24 cellular contexts compared by ENCODE assay signal in the genomic region with DNA sequence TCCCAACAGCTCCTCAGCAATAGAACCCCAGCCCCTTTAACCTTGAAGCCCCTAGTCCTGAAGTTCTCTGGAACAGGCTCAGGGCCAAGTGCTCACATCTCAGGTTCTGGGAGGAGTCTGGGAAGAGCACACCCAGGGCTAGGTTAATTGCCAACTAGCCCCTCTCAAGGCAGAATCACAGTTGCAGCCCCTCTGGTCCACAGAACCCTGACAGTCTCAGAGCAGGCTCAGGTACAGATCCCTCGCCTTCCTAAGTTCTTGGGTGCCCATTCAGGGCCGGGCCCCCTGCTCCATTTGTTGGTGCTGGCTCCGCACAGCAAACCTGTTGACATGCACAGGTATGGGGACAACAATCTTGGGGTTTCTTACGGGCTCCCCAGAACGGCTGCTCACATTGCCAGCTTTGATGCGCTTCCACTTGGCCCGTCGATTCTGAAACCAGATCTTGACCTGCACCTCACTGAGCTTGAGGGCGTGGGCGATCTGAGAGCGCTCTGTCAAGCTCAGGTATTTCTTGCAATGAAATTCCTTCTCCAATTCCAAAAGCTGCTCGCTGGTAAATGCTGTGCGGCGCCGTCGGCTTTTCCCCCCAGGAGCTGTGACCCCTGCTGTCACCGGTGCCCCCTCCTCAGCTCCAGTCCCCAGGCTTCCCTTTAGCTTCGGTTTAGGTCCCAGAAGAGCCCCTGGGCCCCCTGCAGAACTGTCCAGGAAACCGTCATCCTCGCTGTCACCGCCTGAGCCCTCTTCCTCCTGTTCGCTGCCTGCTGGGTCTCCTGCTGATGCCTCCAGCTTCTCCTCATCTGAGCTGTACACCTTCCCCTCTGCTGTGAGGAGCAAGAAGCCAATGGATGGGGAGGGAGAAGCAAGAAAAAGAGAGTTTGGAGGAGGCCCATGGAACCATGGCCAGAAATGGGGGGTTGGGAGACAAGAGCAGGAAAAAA. TPM values are rescaled to one million over a fixed set of nuclear protein-coding genes. Genes with fewer than 3 reads are reported as not detected.
A peak's percentile ranks its signal among the peaks of the same experiment; 100 is the strongest.
DNase-seq lines count a peak whose midpoint lies in the region; ATAC-seq, FAIRE-seq and TF ChIP-seq lines count a peak whose summit lies in the region.
"Had no signal": no experiment of that assay in that cellular context is flagged by ENCODE, and none has a peak within 500 bp of the region (broad histone marks: within the 10 kb centered on the region; RNA-seq: fewer than 3 reads in every experiment).

No MANE protein-coding gene starts in this region.

- no peaks in the 10 kb centered on the region for H3K9me3 ChIP-seq in K562 (replicated peaks; ENCODE audit: control insufficient read depth, insufficient read depth, low read depth, low read length)
- H3K9me3 ChIP-seq in HepG2 (ENCODE audit: low read length), result no peaks in the 10 kb centered on the region
- H3K9me3 ChIP-seq in transverse colon, result no peaks in the 10 kb centered on the region
- H3K9me3 ChIP-seq: A549, BLaER1, SJCRH30 had no signal

- H3K9me1 ChIP-seq in K562 (ENCODE audit: control insufficient read depth, insufficient read depth, low read length), result no peaks in the 10 kb centered on the region

- H3K4me1 Mint-ChIP-seq in activated T-cell treated with anti-CD3 and anti-CD28 coated beads, Interleukin-2, amount 50 U/mL, for 4 hours (ENCODE audit: low read depth), result no peaks in the 10 kb centered on the region

- peak; percentile 15 for DNase-seq in activated T-cell treated with anti-CD3 and anti-CD28 coated beads, Interleukin-2, amount 50 U/mL, for 1 hour
- DNase-seq in activated T-cell treated with anti-CD3 and anti-CD28 coated beads, Interleukin-2, amount 50 U/mL, for 4 hours, result no peak
- DNase-seq in K562 (ENCODE audit: extremely low read depth in 1 of 4, low spot score in 3 of 4) (no peak), HepG2 (ENCODE audit: low spot score) (no peak), transverse colon (peak; percentile 3), NCI-H1694 (lab: John Stamatoyannopoulos, UW) (no peak), activated gamma-delta T cell treated with Interleukin-2 at 50 U/mL for 16 hours (no peak)
- no peak for DNase-seq in stimulated activated CD4-positive, alpha-beta T cell treated with anti-CD3 and anti-CD28 coated beads, Interleukin-12 subunit alpha, Interleukin-12 subunit beta, amount 100 ng/mL, for 4 hours
- DNase-seq: Calu3, HCEC 1CT, KBM-7, NCI-H1105, NCI-H1694 treated with DMSO at 0.1 percent for 48 hours, NCI-H2107, NCI-H226, NCI-H524, NCI-H82, PC-3, SJCRH30 had no signal

- peaks cover 12% of the 10 kb centered on the region for H3K27me3 Mint-ChIP-seq in activated T-cell treated with anti-CD3 and anti-CD28 coated beads, Interleukin-2, amount 50 U/mL, for 4 hours (ENCODE audit: low read depth)

- TF ChIP-seq EP300 in K562 (IDR thresholded peaks at IDR 0.05; ENCODE audit: low read length) (no peak), HepG2 (IDR thresholded peaks at IDR 0.05; ENCODE audit: low read depth in 2 of 2, low read length in 2 of 2) (no peak), HepG2 (CRISPR knock-in tag; IDR thresholded peaks at IDR 0.05; ENCODE audit: borderline replicate concordance) (no peak), transverse colon (IDR thresholded peaks at IDR 0.05; ENCODE audit: low read depth) (no peak)

- no peak for TF ChIP-seq RAD21 in K562 (CRISPR knock-in tag; conservative IDR thresholded peaks at IDR 0.05 in 1 of 2, IDR thresholded peaks at IDR 0.05 in 1 of 2)
- no peak for TF ChIP-seq RAD21 in HepG2 (CRISPR knock-in tag; IDR thresholded peaks at IDR 0.05)

- H3K27me3 ChIP-seq in K562 (ENCODE audit: control insufficient read depth in 2 of 2, insufficient read depth in 2 of 2, low read length in 2 of 2), result peaks cover 39 to 42% of the 10 kb centered on the region in 2 experiments; a peak in 4 of 5 replicates
- H3K27me3 ChIP-seq in HepG2 (ENCODE audit: control insufficient read depth in 1 of 2, insufficient read depth in 2 of 2, low read length in 2 of 2), result peaks cover 2 to 26% of the 10 kb centered on the region in 2 experiments; a peak in 3 of 5 replicates
- peaks cover 42% of the 10 kb centered on the region for H3K27me3 ChIP-seq in transverse colon
- H3K27me3 ChIP-seq: BLaER1, SJCRH30 had no signal

- H3K79me2 ChIP-seq in K562 (ENCODE audit: control insufficient read depth, insufficient read depth, low read length), result no peaks in the 10 kb centered on the region
- no peaks in the 10 kb centered on the region for H3K79me2 ChIP-seq in HepG2 (ENCODE audit: insufficient read depth, low read length)

- no peaks in the 10 kb centered on the region for H3K9me3 Mint-ChIP-seq in activated T-cell treated with anti-CD3 and anti-CD28 coated beads, Interleukin-2, amount 50 U/mL, for 4 hours
- H3K9me3 Mint-ChIP-seq: CD8-positive, alpha-beta T cell; GM23338 had no signal

- 10% methylated on average over 18 of the region's 22 CpGs for WGBS in K562 (ENCODE audit: insufficient coverage, low coverage, missing lambda C conversion rate)
- WGBS in HepG2 (ENCODE audit: low lambda C conversion rate), result 62% methylated on average over 19 of the region's 22 CpGs
- 75% methylated on average over 22 of the region's 22 CpGs; no CpG with 5 or more reads in 1 of the 2 donors for WGBS in transverse colon (ENCODE audit: low coverage in 1 of 2), 2 donors

- in situ Hi-C loops in K562 (cut with MboI) (no loop called here), HepG2 (cut with HindIII; ENCODE audit: extremely low pct_ligation_motif_present, low pct_unique_long_range_greater_than_20kb) (no loop called here), transverse colon (cut with MboI; ENCODE audit: low pct_ligation_motif_present in 1 of 4, low pct_unique_long_range_greater_than_20kb in 1 of 4, low sequenced_read_pairs in 3 of 4) (no loop called here)

- peaks cover 5% of the 10 kb centered on the region for H3K36me3 Mint-ChIP-seq in activated T-cell treated with anti-CD3 and anti-CD28 coated beads, Interleukin-2, amount 50 U/mL, for 4 hours (ENCODE audit: insufficient read depth)

- POLR2A ChIA-PET in K562 (lab: Yijun Ruan, JAX) (interaction anchor here (0.6 to 3.5 kb wide), 14 partner anchors 8 to 359 kb away, joined by 3 to 20 read pairs (median 4); no protein-coding TSS in a partner anchor), HepG2 (lab: Yijun Ruan, JAX) (no interaction called here)

- H4K20me1 ChIP-seq in K562 (replicated peaks; ENCODE audit: control insufficient read depth, insufficient read depth, low read length), result peaks cover 4% of the 10 kb centered on the region; the same call in 1 of the 2 replicates
- no peaks in the 10 kb centered on the region for H4K20me1 ChIP-seq in HepG2 (ENCODE audit: insufficient read depth, low read length)
- H4K20me1 ChIP-seq: BLaER1 had no signal

- H3K36me3 ChIP-seq in K562 (ENCODE audit: control insufficient read depth, insufficient read depth, low read length) (peaks cover 13% of the 10 kb centered on the region; the same call in 2 of the 3 replicates), HepG2 (replicated peaks in 1 of 2; ENCODE audit: control insufficient read depth in 1 of 2, insufficient read depth in 2 of 2, low read length in 2 of 2) (peaks cover 4 to 5% of the 10 kb centered on the region in 2 experiments; a peak in 3 of 5 replicates), transverse colon (peaks cover 0 to 13% (median 0%) of the 10 kb centered on the region in 4 donors)

- H2AFZ ChIP-seq in K562 (ENCODE audit: low read depth, low read length) (no peak overlapping the region), HepG2 (ENCODE audit: low read length) (no peak overlapping the region)
- H2AFZ ChIP-seq: GM23338 had no signal

- ATAC-seq in activated T-cell treated with anti-CD3 and anti-CD28 coated beads, Interleukin-2, amount 50 U/mL, for 4 hours, result no peak
- ATAC-seq in K562, result peak; percentile 3; the same call in 2 of the 3 replicates
- ATAC-seq in HepG2, result peak; percentile 23
- ATAC-seq: CD8-positive, alpha-beta T cell; PC-3 had no signal

- H3K4me2 ChIP-seq in K562 (ENCODE audit: insufficient read depth, low read length) (no peak overlapping the region), HepG2 (ENCODE audit: low read depth, low read length) (no peak overlapping the region)
- H3K4me2 ChIP-seq: A549, BLaER1, GM23338 had no signal

- no peak overlapping the region for H3K4me3 ChIP-seq in K562
- H3K4me3 ChIP-seq in HepG2 (replicated peaks in 1 of 3; ENCODE audit: insufficient read depth in 1 of 3, low read depth in 2 of 3, low read length in 3 of 3), result no peak overlapping the region
- no peak overlapping the region for H3K4me3 ChIP-seq in transverse colon
- H3K4me3 ChIP-seq: A549, BLaER1, GM23338, SJCRH30 had no signal

- H3K4me1 ChIP-seq in K562 (replicated peaks in 1 of 2; ENCODE audit: control insufficient read depth in 2 of 2, insufficient read depth in 2 of 2, low read length in 2 of 2) (peaks cover 0 to 5% of the 10 kb centered on the region in 2 experiments; a peak in 1 of 5 replicates), HepG2 (ENCODE audit: insufficient read depth, low read length) (no peaks in the 10 kb centered on the region), transverse colon (peaks cover 0 to 8% (median 0%) of the 10 kb centered on the region in 4 donors)
- H3K4me1 ChIP-seq: A549, BLaER1 had no signal

- CTCF ChIA-PET in K562 (lab: Yijun Ruan, JAX; ENCODE audit: low intra/inter-chr PET ratio), result no interaction called here
- CTCF ChIA-PET in HepG2 (lab: Yijun Ruan, JAX; ENCODE audit: low intra/inter-chr PET ratio, low total read pairs), result no interaction called here

- no TSS peak for BruUV-seq in K562 (replicated peaks; lab: Mats Ljungman, UMichigan)
- no TSS peak for BruUV-seq in HepG2 (replicated peaks; lab: Mats Ljungman, UMichigan)

- no peak overlapping the region for H3K4me3 Mint-ChIP-seq in activated T-cell treated with anti-CD3 and anti-CD28 coated beads, Interleukin-2, amount 50 U/mL, for 4 hours
- H3K4me3 Mint-ChIP-seq: CD8-positive, alpha-beta T cell; GM23338 had no signal

- intact Hi-C loops in K562 (cut with micrococcal nuclease) (no loop called here), HepG2 (cut with micrococcal nuclease; ENCODE audit: unreplicated experiment) (no loop called here), transverse colon (cut with DNase I; ENCODE audit: low total_unique reads) (no loop called here)

- FAIRE-seq in K562 (lab: Jason Lieb, UNC) (no peak), HepG2 (lab: Jason Lieb, UNC) (no peak)
- FAIRE-seq: A549, GM12891 had no signal

- no peak for TF ChIP-seq POLR2A in K562 (conservative IDR thresholded peaks at IDR 0.05)
- no peak for TF ChIP-seq POLR2A in HepG2 (IDR thresholded peaks at IDR 0.05; ENCODE audit: insufficient read depth in 1 of 2, low read depth in 2 of 2, low read length in 2 of 2)
- TF ChIP-seq POLR2A in transverse colon (IDR thresholded peaks at IDR 0.05), result no peak

- no peak overlapping the region for H3K27ac ChIP-seq in K562 (ENCODE audit: extremely low read depth, low read depth, low read length)
- no peak overlapping the region for H3K27ac ChIP-seq in HepG2 (ENCODE audit: extremely low read length, insufficient read depth, low read length)
- H3K27ac ChIP-seq in transverse colon, result no peak overlapping the region
- H3K27ac ChIP-seq: A549, BLaER1, SJCRH30 had no signal

- H3K9ac ChIP-seq in K562 (ENCODE audit: insufficient read depth in 1 of 2, low read depth in 2 of 2, low read length in 2 of 2) (peak overlapping the region in 1 of 2 experiments; percentile 4; a peak in 2 of 4 replicates), HepG2 (ENCODE audit: insufficient read depth, low read depth, low read length) (no peak overlapping the region)
- H3K9ac ChIP-seq: BLaER1 had no signal

- TF ChIP-seq CTCF in K562 (IDR thresholded peaks at IDR 0.05 in 2 of 3, conservative IDR thresholded peaks at IDR 0.05 in 1 of 3; ENCODE audit: insufficient read depth in 2 of 3, low read depth in 1 of 3, low read length in 3 of 3), result no peak
- TF ChIP-seq CTCF in HepG2 (CRISPR knock-in tag; IDR thresholded peaks at IDR 0.05), result no peak
- TF ChIP-seq CTCF in transverse colon (IDR thresholded peaks at IDR 0.05), result no peak

RNA-seq across cellular contexts. Expression of a gene that starts 18.9 kb away (rescaled TPM):
- total RNA-seq in activated T-cell treated with anti-CD3 and anti-CD28 coated beads, Interleukin-2, amount 50 U/mL, for 4 hours, result not detected
- total RNA-seq in K562 (2011; cell fraction: chromatin; rRNA removed; ENCODE audit: low replicate concordance), result not detected in 2 replicates
- total RNA-seq in K562 (2011; cell fraction: nucleolus; rRNA removed), result not detected in 2 replicates
- not detected in 2 replicates for total RNA-seq in K562 (2011; cell fraction: nucleoplasm; rRNA removed)
- total RNA-seq in K562 (2014; rRNA removed) (not detected in 2 replicates), K562 (2014; rRNA removed; fragmentation: Illumina TruSeq; extraction: Trizol) (not detected in 2 replicates), K562 (2015; rRNA removed; fragmentation: Illumina TruSeq; extraction: Trizol) (not detected in 2 replicates), K562 (2021) (not detected in 2 replicates), HepG2 (2016; rRNA removed; fragmentation: Illumina TruSeq; extraction: Trizol) (not detected in 2 replicates), transverse colon (not detected)
- polyA plus RNA-seq in K562 (2011; rRNA removed) (not detected in 2 replicates), K562 (2014; fragmentation: Illumina TruSeq; extraction: Trizol) (not detected in 2 replicates), K562 (2014; fragmentation: Nextera tagmentation; extraction: Ambion mirVana) (not detected), K562 (2014; rRNA removed) (not detected in 2 replicates), HepG2 (2011; rRNA removed) (not detected in 2 replicates)
- not detected in 2 replicates for polyA plus RNA-seq in K562 (2011; cell fraction: cytosol; rRNA removed)
- polyA plus RNA-seq in K562 (2011; cell fraction: nucleus; rRNA removed), result not detected in 2 replicates
- polyA plus RNA-seq in K562 (2012), result not detected in 2 replicates
- polyA minus RNA-seq in K562 (2011; rRNA and poly(A)+ RNA removed), result not detected in 2 replicates
- polyA minus RNA-seq in K562 (2011; cell fraction: cytosol; rRNA and poly(A)+ RNA removed), result not detected in 2 replicates
- not detected in 2 replicates for polyA minus RNA-seq in K562 (2011; cell fraction: nucleus; rRNA and poly(A)+ RNA removed)
- not detected in 2 replicates for total RNA-seq in HepG2 (2016; cell fraction: cytosol; rRNA removed; fragmentation: Illumina TruSeq; extraction: Trizol; ENCODE audit: low read depth)
- total RNA-seq in HepG2 (2016; cell fraction: insoluble cytoplasmic fraction; rRNA removed; fragmentation: Illumina TruSeq; extraction: Trizol), result not detected in 2 replicates
- not detected in 2 replicates for total RNA-seq in HepG2 (2016; cell fraction: membrane; rRNA removed; fragmentation: Illumina TruSeq; extraction: Trizol)
- total RNA-seq in HepG2 (2016; cell fraction: nucleus; rRNA removed; fragmentation: Illumina TruSeq; extraction: Trizol), result not detected in 2 replicates
- polyA plus RNA-seq in HepG2 (2011; cell fraction: cytosol; rRNA removed), result not detected in 2 replicates
- not detected in 2 replicates for polyA plus RNA-seq in HepG2 (2011; cell fraction: nucleus; rRNA removed)
- not detected in 2 replicates for polyA plus RNA-seq in HepG2 (2012)
- not detected in 2 replicates for polyA plus RNA-seq in HepG2 (2016; cell fraction: cytosol; fragmentation: Illumina TruSeq; extraction: Trizol; ENCODE audit: low read depth)
- polyA plus RNA-seq in HepG2 (2016; cell fraction: insoluble cytoplasmic fraction; fragmentation: Illumina TruSeq; extraction: Trizol; ENCODE audit: low read depth), result not detected in 2 replicates
- not detected in 2 replicates for polyA plus RNA-seq in HepG2 (2016; cell fraction: membrane; fragmentation: Illumina TruSeq; extraction: Trizol; ENCODE audit: low read depth)
- polyA plus RNA-seq in HepG2 (2016; cell fraction: nucleus; fragmentation: Illumina TruSeq; extraction: Trizol; ENCODE audit: insufficient read depth, low read depth), result not detected in 2 replicates
- polyA minus RNA-seq in HepG2 (2011; rRNA and poly(A)+ RNA removed; ENCODE audit: low replicate concordance), result not detected in 2 replicates
- polyA minus RNA-seq in HepG2 (2011; cell fraction: cytosol; rRNA and poly(A)+ RNA removed), result not detected in 2 replicates
- polyA minus RNA-seq in HepG2 (2011; cell fraction: nucleus; rRNA and poly(A)+ RNA removed), result not detected in 2 replicates
- total RNA-seq: Calu3; CD8-positive, alpha-beta T cell; PC-3 had no signal
- polyA plus RNA-seq: A549, GM23338 had no signal

RNA-seq across cellular contexts. Expression of a gene that starts 38.5 kb away (rescaled TPM):
- not detected for total RNA-seq in activated T-cell treated with anti-CD3 and anti-CD28 coated beads, Interleukin-2, amount 50 U/mL, for 4 hours
- not detected in 2 replicates for total RNA-seq in K562 (2011; cell fraction: chromatin; rRNA removed; ENCODE audit: low replicate concordance)
- total RNA-seq in K562 (2011; cell fraction: nucleolus; rRNA removed), result not detected in 2 replicates
- not detected in 2 replicates for total RNA-seq in K562 (2011; cell fraction: nucleoplasm; rRNA removed)
- not detected in 2 replicates for total RNA-seq in K562 (2014; rRNA removed)
- not detected in 2 replicates for total RNA-seq in K562 (2014; rRNA removed; fragmentation: Illumina TruSeq; extraction: Trizol)
- total RNA-seq in K562 (2015; rRNA removed; fragmentation: Illumina TruSeq; extraction: Trizol), result not detected in 2 replicates
- total RNA-seq in K562 (2021), result not detected in 2 replicates
- polyA plus RNA-seq in K562 (2011; rRNA removed), result not detected in 2 replicates
- polyA plus RNA-seq in K562 (2011; cell fraction: cytosol; rRNA removed), result not detected in 2 replicates
- polyA plus RNA-seq in K562 (2011; cell fraction: nucleus; rRNA removed), result not detected in 2 replicates
- polyA plus RNA-seq in K562 (2012), result not detected in 2 replicates
- not detected in 2 replicates for polyA plus RNA-seq in K562 (2014; fragmentation: Illumina TruSeq; extraction: Trizol)
- polyA plus RNA-seq in K562 (2014; fragmentation: Nextera tagmentation; extraction: Ambion mirVana), result not detected
- not detected in 2 replicates for polyA plus RNA-seq in K562 (2014; rRNA removed)
- polyA minus RNA-seq in K562 (2011; rRNA and poly(A)+ RNA removed), result not detected in 2 replicates
- polyA minus RNA-seq in K562 (2011; cell fraction: cytosol; rRNA and poly(A)+ RNA removed), result not detected in 2 replicates
- polyA minus RNA-seq in K562 (2011; cell fraction: nucleus; rRNA and poly(A)+ RNA removed), result not detected in 2 replicates
- not detected in 2 replicates for total RNA-seq in HepG2 (2016; rRNA removed; fragmentation: Illumina TruSeq; extraction: Trizol)
- total RNA-seq in HepG2 (2016; cell fraction: cytosol; rRNA removed; fragmentation: Illumina TruSeq; extraction: Trizol; ENCODE audit: low read depth), result not detected in 2 replicates
- not detected in 2 replicates for total RNA-seq in HepG2 (2016; cell fraction: insoluble cytoplasmic fraction; rRNA removed; fragmentation: Illumina TruSeq; extraction: Trizol)
- total RNA-seq in HepG2 (2016; cell fraction: membrane; rRNA removed; fragmentation: Illumina TruSeq; extraction: Trizol), result not detected in 2 replicates
- not detected in 2 replicates for total RNA-seq in HepG2 (2016; cell fraction: nucleus; rRNA removed; fragmentation: Illumina TruSeq; extraction: Trizol)
- not detected in 2 replicates for polyA plus RNA-seq in HepG2 (2011; rRNA removed)
- not detected in 2 replicates for polyA plus RNA-seq in HepG2 (2011; cell fraction: cytosol; rRNA removed)
- not detected in 2 replicates for polyA plus RNA-seq in HepG2 (2011; cell fraction: nucleus; rRNA removed)
- polyA plus RNA-seq in HepG2 (2012), result not detected in 2 replicates
- not detected in 2 replicates for polyA plus RNA-seq in HepG2 (2016; cell fraction: cytosol; fragmentation: Illumina TruSeq; extraction: Trizol; ENCODE audit: low read depth)
- not detected in 2 replicates for polyA plus RNA-seq in HepG2 (2016; cell fraction: insoluble cytoplasmic fraction; fragmentation: Illumina TruSeq; extraction: Trizol; ENCODE audit: low read depth)
- not detected in 2 replicates for polyA plus RNA-seq in HepG2 (2016; cell fraction: membrane; fragmentation: Illumina TruSeq; extraction: Trizol; ENCODE audit: low read depth)
- not detected in 2 replicates for polyA plus RNA-seq in HepG2 (2016; cell fraction: nucleus; fragmentation: Illumina TruSeq; extraction: Trizol; ENCODE audit: insufficient read depth, low read depth)
- polyA minus RNA-seq in HepG2 (2011; rRNA and poly(A)+ RNA removed; ENCODE audit: low replicate concordance), result not detected in 2 replicates
- polyA minus RNA-seq in HepG2 (2011; cell fraction: cytosol; rRNA and poly(A)+ RNA removed), result not detected in 2 replicates
- not detected in 2 replicates for polyA minus RNA-seq in HepG2 (2011; cell fraction: nucleus; rRNA and poly(A)+ RNA removed)
- not detected for total RNA-seq in transverse colon
- total RNA-seq: Calu3; CD8-positive, alpha-beta T cell; GM23338; PC-3; SJCRH30 had no signal
- polyA plus RNA-seq: A549, GM23338 had no signal

Comparison
In these comparisons a context has a peak if more than half of its experiments do, and no peak if none do; other contexts are left out.
1. DNase-seq: peak in activated T-cell treated with anti-CD3 and anti-CD28 coated beads, Interleukin-2, amount 50 U/mL, for 1 hour (single experiment) and transverse colon (single experiment); none in activated T-cell treated with anti-CD3 and anti-CD28 coated beads, Interleukin-2, amount 50 U/mL, for 4 hours (single experiment), K562 (0 of 4), HepG2 (single experiment), NCI-H1694 (single experiment), stimulated activated CD4-positive, alpha-beta T cell treated with anti-CD3 and anti-CD28 coated beads, Interleukin-12 subunit alpha, Interleukin-12 subunit beta, amount 100 ng/mL, for 4 hours (single experiment) and activated gamma-delta T cell treated with Interleukin-2 at 50 U/mL for 16 hours (single experiment).
2. ATAC-seq: peak in K562 (single experiment) and HepG2 (single experiment); none in activated T-cell treated with anti-CD3 and anti-CD28 coated beads, Interleukin-2, amount 50 U/mL, for 4 hours (0 of 2).